ENCODE assay signal across 18 cellular contexts in the genomic region with DNA sequence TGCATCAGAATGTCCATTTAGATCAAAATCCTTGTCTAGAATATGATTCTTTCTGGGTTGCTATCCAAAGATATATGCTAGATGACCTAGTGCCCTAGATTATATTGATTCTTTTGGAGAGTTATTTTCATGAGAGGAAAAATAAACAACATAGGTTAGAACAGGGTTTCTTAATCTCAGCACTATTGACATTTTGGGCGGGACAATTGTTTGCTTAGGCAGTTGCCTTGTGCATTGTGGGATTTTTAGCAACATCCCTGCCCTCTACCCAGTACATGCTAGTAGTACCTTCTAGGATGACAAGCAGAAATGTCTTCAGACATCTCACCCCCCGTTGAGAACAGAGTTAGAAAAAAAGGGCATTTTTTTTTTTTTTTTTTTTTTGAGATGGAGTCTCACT. TPM values are rescaled to one million over a fixed set of nuclear protein-coding genes. Genes with fewer than 3 reads are reported as not detected.
DNase-seq lines count a peak whose midpoint lies in the region; ATAC-seq and TF ChIP-seq lines count a peak whose summit lies in the region.
"Had no signal": no experiment of that assay in that cellular context is flagged by ENCODE, and none has a peak within 500 bp of the region (broad histone marks: within the 10 kb centered on the region; RNA-seq: fewer than 3 reads in every experiment).

No MANE protein-coding gene starts in this region.

- no peak overlapping the region for H2BK12ac ChIP-seq in mesenchymal stem cell (ENCODE audit: low read length in 2 of 2)

- H2AK5ac ChIP-seq in mesenchymal stem cell (ENCODE audit: low read length, severe bottlenecking): no peak overlapping the region

- TF ChIP-seq POLR2A in right lobe of liver (IDR thresholded peaks at IDR 0.05): no peak

- H3K27me3 ChIP-seq in Panc1 (ENCODE audit: control insufficient read depth, insufficient read depth, low read length) (no peaks in the 10 kb centered on the region), right lobe of liver (no peaks in the 10 kb centered on the region), mesenchymal stem cell (ENCODE audit: control insufficient read depth in 1 of 2, insufficient read depth in 1 of 2, low read length in 2 of 2) (no peaks in the 10 kb centered on the region)

- H3K4me2 ChIP-seq in mesenchymal stem cell (ENCODE audit: low read length, poor library complexity, severe bottlenecking): no peak overlapping the region

- in situ Hi-C loops in Panc1 (cut with HindIII; ENCODE audit: low pct_unique_long_range_greater_than_20kb, low sequenced_read_pairs): no loop called here

- peak; percentile 58; the same call in 1 of the 2 replicates for ATAC-seq in Panc1
- peak; percentile 76 to 97 (median 92) for ATAC-seq in right lobe of liver
- no peak for ATAC-seq in GM21381 (IDR thresholded peaks at IDR 0.05; ENCODE audit: unreplicated experiment)
- ATAC-seq: HCT116 had no signal

- H3K9ac ChIP-seq in mesenchymal stem cell (ENCODE audit: low read length): no peak overlapping the region

- 41% methylated on average over 2 of the region's 2 CpGs for WGBS in right lobe of liver (ENCODE audit: insufficient coverage, low coverage, low lambda C conversion rate, missing lambda C conversion rate)
- 94% methylated on average over 2 of the region's 2 CpGs for WGBS in mesenchymal stem cell

- CTCF ChIA-PET in Panc1 (lab: Charles Lee): no interaction called here

- H3K27ac ChIP-seq in C4-2B (peak overlapping the region; percentile 52), Panc1 (ENCODE audit: low read length) (no peak overlapping the region), right lobe of liver (no peak overlapping the region), mesenchymal stem cell (ENCODE audit: low read length, poor library complexity, severe bottlenecking) (no peak overlapping the region)
- H3K27ac ChIP-seq: SK-N-MC had no signal

- H2AFZ ChIP-seq in mesenchymal stem cell (ENCODE audit: low read depth, low read length): no peak overlapping the region

- intact Hi-C loops in Panc1 (cut with micrococcal nuclease; ENCODE audit: unreplicated experiment) (no loop called here), right lobe of liver (cut with DNase I) (no loop called here)

- no peak overlapping the region for H2BK120ac ChIP-seq in mesenchymal stem cell (ENCODE audit: low read depth, low read length)

- no peak overlapping the region for H2BK5ac ChIP-seq in mesenchymal stem cell (ENCODE audit: low read depth, low read length, poor library complexity, severe bottlenecking)

- H3K23ac ChIP-seq in mesenchymal stem cell (ENCODE audit: low read length in 2 of 2): no peak overlapping the region

- H3K36me3 ChIP-seq in Panc1 (ENCODE audit: control insufficient read depth, insufficient read depth, low read length): no peaks in the 10 kb centered on the region
- H3K36me3 ChIP-seq in right lobe of liver: no peaks in the 10 kb centered on the region
- H3K36me3 ChIP-seq in mesenchymal stem cell (ENCODE audit: control insufficient read depth in 1 of 2, insufficient read depth in 2 of 2, low read depth in 1 of 2, low read length in 2 of 2): no peaks in the 10 kb centered on the region

- H3K4me1 ChIP-seq in Panc1 (ENCODE audit: control insufficient read depth, insufficient read depth, low read length): no peaks in the 10 kb centered on the region; the same call in 1 of the 2 replicates
- no peaks in the 10 kb centered on the region for H3K4me1 ChIP-seq in right lobe of liver
- H3K4me1 ChIP-seq in mesenchymal stem cell (ENCODE audit: control insufficient read depth, insufficient read depth, low read depth, low read length): peaks cover 2% of the 10 kb centered on the region

- POLR2A ChIA-PET in Panc1 (lab: Charles Lee): no interaction called here

- no peak overlapping the region for H3K14ac ChIP-seq in mesenchymal stem cell (ENCODE audit: low read length in 2 of 2)

- no TSS peak for BruUV-seq in Panc1 (replicated peaks; lab: Mats Ljungman, UMichigan)

- H3K4me3 ChIP-seq in Panc1 (ENCODE audit: low read depth in 2 of 2, low read length in 2 of 2) (no peak overlapping the region), right lobe of liver (no peak overlapping the region), mesenchymal stem cell (ENCODE audit: insufficient read depth in 1 of 2, low read depth in 1 of 2, low read length in 2 of 2) (no peak overlapping the region)
- H3K4me3 ChIP-seq: SK-N-MC had no signal

- TF ChIP-seq CTCF in C4-2B (conservative IDR thresholded peaks at IDR 0.05): no peak
- TF ChIP-seq CTCF in Panc1 (IDR thresholded peaks at IDR 0.05): no peak
- no peak for TF ChIP-seq CTCF in right lobe of liver (IDR thresholded peaks at IDR 0.05)

- no peaks in the 10 kb centered on the region for H3K9me3 ChIP-seq in Panc1 (ENCODE audit: control insufficient read depth, insufficient read depth, low read depth, low read length)
- H3K9me3 ChIP-seq in right lobe of liver: no peaks in the 10 kb centered on the region
- H3K9me3 ChIP-seq in mesenchymal stem cell (ENCODE audit: control insufficient read depth, low read length): no peaks in the 10 kb centered on the region

- H4K8ac ChIP-seq in mesenchymal stem cell (ENCODE audit: low read length): no peak overlapping the region

- DNase-seq in DMS53 treated with DMSO at 0.1 percent for 48 hours (lab: John Stamatoyannopoulos, UW; ENCODE audit: unreplicated experiment): peak; percentile 33
- DNase-seq in Panc1 (ENCODE audit: low read depth, low spot score): no peak
- DNase-seq in right lobe of liver: peak in 1 of 3 donors; percentile 50
- no peak for DNase-seq in mesenchymal stem cell
- no peak for DNase-seq in iPS-NIHi11 (ENCODE audit: low spot score)
- DNase-seq: CD8-positive, alpha-beta memory T cell; DMS 273 treated with DMSO at 0.1 percent for 48 hours; KBM-7; NCI-H1092 treated with DMSO at 0.1 percent for 48 hours; NCI-H187 treated with DMSO at 0.1 percent for 48 hours; NCI-H524 treated with DMSO at 0.1 percent for 48 hours; NK-92 treated with Interleukin-12 subunit alpha and Interleukin-12 subunit beta, amount 100 ng/mL, for 24 hours; OCI-M1; T-helper 1 cell had no signal

- no peak overlapping the region for H2BK15ac ChIP-seq in mesenchymal stem cell (ENCODE audit: low read depth, poor library complexity, severe bottlenecking)

- H3K79me1 ChIP-seq in mesenchymal stem cell (replicated peaks; ENCODE audit: low read length, poor library complexity, severe bottlenecking): no peaks in the 10 kb centered on the region

- no peak overlapping the region for H3K18ac ChIP-seq in mesenchymal stem cell (ENCODE audit: low read depth in 1 of 2, low read length in 2 of 2)

- no peak overlapping the region for H3K4ac ChIP-seq in mesenchymal stem cell (ENCODE audit: low read depth in 1 of 2, low read length in 2 of 2)

- H4K91ac ChIP-seq in mesenchymal stem cell (ENCODE audit: low read length): no peak overlapping the region

RNA-seq across cellular contexts. Expression of a gene that starts 25.1 kb away (rescaled TPM):
- 204 TPM for total RNA-seq in Panc1 (2021; ENCODE audit: unreplicated experiment)
- 141 TPM for polyA plus RNA-seq in Panc1 (2012; ENCODE audit: insufficient read length)
- 10 to 100 TPM; 14.9 to 61.0 (median 28.9) TPM for total RNA-seq in right lobe of liver
- 509 TPM for polyA plus RNA-seq in mesenchymal stem cell (2013, experiment 1 of 2)
- polyA plus RNA-seq in mesenchymal stem cell (2013, experiment 2 of 2): 467 TPM
- total RNA-seq: CD8-positive, alpha-beta memory T cell had no signal
